In genomic region chr10:95517536-95518454, GRCh38 we compare ENCODE assay signal across 11 cellular contexts. TPM values are rescaled to one million over a fixed set of nuclear protein-coding genes. Genes with fewer than 3 reads are reported as not detected.
DNase-seq lines count a peak whose midpoint lies in the region; ATAC-seq, FAIRE-seq and TF ChIP-seq lines count a peak whose summit lies in the region.
"Had no signal": no experiment of that assay in that cellular context is flagged by ENCODE, and none has a peak within 500 bp of the region (broad histone marks: within the 10 kb centered on the region; RNA-seq: fewer than 3 reads in every experiment).

No MANE protein-coding gene starts in this region.

- peak in 3 of 4 donors; percentile 39 to 66 (median 63) for ATAC-seq in psoas muscle
- no peak for ATAC-seq in GM18520 (IDR thresholded peaks at IDR 0.05; ENCODE audit: unreplicated experiment)
- no peak for ATAC-seq in HG02678 (IDR thresholded peaks at IDR 0.05; ENCODE audit: unreplicated experiment)

- TF ChIP-seq CTCF in fibroblast of pulmonary artery (IDR thresholded peaks at IDR 0.05; ENCODE audit: low read length, missing control alignments) (no peak), psoas muscle (IDR thresholded peaks at IDR 0.05) (no peak), kidney (IDR thresholded peaks at IDR 0.05; ENCODE audit: borderline replicate concordance, extremely low read depth, insufficient read depth) (no peak)

- H3K4me3 ChIP-seq in fibroblast of pulmonary artery (replicated peaks; ENCODE audit: low read depth, low read length), result no peak overlapping the region
- H3K4me3 ChIP-seq in psoas muscle, result no peak overlapping the region
- no peak overlapping the region for H3K4me3 ChIP-seq in kidney (ENCODE audit: low read length in 2 of 2)

- H3K9me3 ChIP-seq in psoas muscle, result no peaks in the 10 kb centered on the region
- H3K9me3 ChIP-seq in kidney (ENCODE audit: control insufficient read depth in 1 of 2, low read length in 2 of 2), result no peaks in the 10 kb centered on the region

- peak; percentile 24 for DNase-seq in ELR (ENCODE audit: low read depth)
- peak; percentile 8 for DNase-seq in SHP77 treated with DMSO at 0.1 percent for 48 hours (lab: John Stamatoyannopoulos, UW)
- peak; percentile 75 for DNase-seq in fibroblast of pulmonary artery (ENCODE audit: low read depth)
- no peak for DNase-seq in psoas muscle
- no peak for DNase-seq in activated CD8-positive, alpha-beta memory T cell treated with anti-CD3 and anti-CD28 coated beads, Interleukin-2, amount 50 U/mL, for 48 hours
- no peak for DNase-seq in kidney
- DNase-seq: activated CD4-positive, alpha-beta T cell treated with anti-CD3 and anti-CD28 coated beads, Interleukin-2, amount 10 ng/mL, durations not matched to agents 24 days and 14 days; DMS79 treated with DMSO at 0.1 percent for 48 hours; NCI-H2227 treated with DMSO at 0.1 percent for 48 hours had no signal

- H3K9ac ChIP-seq in kidney (ENCODE audit: low read length in 2 of 2), result no peak overlapping the region

- FAIRE-seq in kidney (lab: Jason Lieb, UNC), result no peak

- H3K4me1 ChIP-seq in psoas muscle, result peaks cover 74% of the 10 kb centered on the region
- peaks cover 12 to 15% of the 10 kb centered on the region in 2 donors for H3K4me1 ChIP-seq in kidney (ENCODE audit: control insufficient read depth in 1 of 2, insufficient read depth in 1 of 2, low read depth in 1 of 2, low read length in 2 of 2)

- peak overlapping the region; percentile 64 for H3K27ac ChIP-seq in psoas muscle
- peak overlapping the region in 1 of 2 donors; percentile 38 for H3K27ac ChIP-seq in kidney (ENCODE audit: low read depth in 2 of 2, low read length in 2 of 2)

- intact Hi-C loops in psoas muscle (cut with DNase I) (loop anchor here in 1 of 2 donors (5.0 kb wide), 1 partner anchor 40 kb away; no protein-coding TSS in a partner anchor), kidney (cut with DNase I) (no loop called here)

- H3K36me3 ChIP-seq in psoas muscle (ENCODE audit: insufficient read depth in 1 of 2, low read depth in 1 of 2), result no peaks in the 10 kb centered on the region
- no peaks in the 10 kb centered on the region for H3K36me3 ChIP-seq in kidney (ENCODE audit: control insufficient read depth in 1 of 2, insufficient read depth in 2 of 2, low read length in 2 of 2)

- 35 to 59% (median 38%) methylated on average over 5 of the region's 5 CpGs for WGBS in psoas muscle, 3 donors

- no peaks in the 10 kb centered on the region for H3K27me3 ChIP-seq in psoas muscle (ENCODE audit: insufficient read depth in 3 of 3, low read length in 2 of 3)

RNA-seq across cellular contexts. Expression of gene SORBS1, which starts 43.4 kb away (rescaled TPM):
- total RNA-seq in psoas muscle, result 100 to 1,000 TPM in 3 of 4 donors, 10 to 100 TPM in 1; 71.1 to 306 (median 160) TPM
- polyA plus RNA-seq in psoas muscle, result 100 to 1,000 TPM in 2 of 3 donors, 10 to 100 TPM in 1; 17.3 to 270 (median 121) TPM
- 91.7 TPM for total RNA-seq in kidney
- polyA plus RNA-seq in kidney (ENCODE audit: insufficient read depth, low read depth, low replicate concordance), result 12.2 TPM

Comparison
In these comparisons a context has a peak if more than half of its experiments do, and no peak if none do; other contexts are left out.
1. DNase-seq: peak in ELR (single experiment), SHP77 treated with DMSO at 0.1 percent for 48 hours (single experiment) and fibroblast of pulmonary artery (single experiment); none in psoas muscle (0 of 2), activated CD8-positive, alpha-beta memory T cell treated with anti-CD3 and anti-CD28 coated beads, Interleukin-2, amount 50 U/mL, for 48 hours (single experiment) and kidney (single experiment).
2. ATAC-seq: peak in psoas muscle (3 of 4); none in GM18520 (single experiment) and HG02678 (single experiment).